In the genomic region with DNA sequence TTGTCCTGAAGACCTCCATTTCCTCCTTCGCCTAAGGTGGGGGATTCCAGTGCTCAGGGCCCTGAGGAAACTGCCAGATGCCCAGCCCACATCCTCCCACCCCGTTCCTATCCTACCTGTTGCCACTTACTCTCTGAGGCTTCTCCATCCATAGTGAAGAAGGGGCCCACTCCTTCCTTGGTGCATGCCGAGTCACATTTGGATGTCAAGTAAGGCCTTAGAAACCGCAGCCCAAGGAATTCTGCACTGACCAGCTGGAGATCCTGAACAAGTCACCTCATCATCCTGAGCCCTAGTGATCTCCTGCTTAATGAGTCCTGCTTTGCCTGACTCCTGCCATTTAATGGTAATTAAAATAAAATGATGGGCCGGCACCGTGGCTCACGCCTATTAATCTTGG, we compare ENCODE assay signal across 12 cellular contexts. TPM values are rescaled to one million over a fixed set of nuclear protein-coding genes. Genes with fewer than 3 reads are reported as not detected.
DNase-seq lines count a peak whose midpoint lies in the region; ATAC-seq and TF ChIP-seq lines count a peak whose summit lies in the region.
"Had no signal": no experiment of that assay in that cellular context is flagged by ENCODE, and none has a peak within 500 bp of the region (broad histone marks: within the 10 kb centered on the region; RNA-seq: fewer than 3 reads in every experiment).

No MANE protein-coding gene starts in this region.

- no peaks in the 10 kb centered on the region for H3K9me3 Mint-ChIP-seq in CD4-positive, CD25-positive, alpha-beta regulatory T cell
- no peaks in the 10 kb centered on the region for H3K9me3 Mint-ChIP-seq in GM23338
- H3K9me3 Mint-ChIP-seq in activated CD8-positive, alpha-beta T cell treated with anti-CD3 and anti-CD28 coated beads, Interleukin-2, amount 10 ng/mL, durations not matched to agents 7 days and 5 days (ENCODE audit: insufficient read depth), result no peaks in the 10 kb centered on the region

- H3K27ac Mint-ChIP-seq in CD4-positive, CD25-positive, alpha-beta regulatory T cell, result peak overlapping the region in 2 of 3 donors; percentile 75 to 89
- no peak overlapping the region for H3K27ac Mint-ChIP-seq in GM23338
- H3K27ac Mint-ChIP-seq in activated CD8-positive, alpha-beta T cell treated with anti-CD3 and anti-CD28 coated beads, Interleukin-2, amount 10 ng/mL, durations not matched to agents 7 days and 5 days, result peak overlapping the region; percentile 62

- H3K9me2 ChIP-seq in GM23338 (ENCODE audit: insufficient read depth), result no peaks in the 10 kb centered on the region

- ATAC-seq in CD4-positive, CD25-positive, alpha-beta regulatory T cell (ENCODE audit: low read depth in 2 of 2), result no peak
- ATAC-seq in GM23338, result no peak
- no peak for ATAC-seq in activated CD8-positive, alpha-beta T cell treated with anti-CD3 and anti-CD28 coated beads, Interleukin-2, amount 10 ng/mL, durations not matched to agents 7 days and 5 days

- no peak overlapping the region for H3K4me3 ChIP-seq in CD4-positive, CD25-positive, alpha-beta regulatory T cell (ENCODE audit: low read depth, low read length)
- H3K4me3 ChIP-seq in GM23338, result no peak overlapping the region
- no peak overlapping the region for H3K4me3 ChIP-seq in breast epithelium
- H3K4me3 ChIP-seq: prostate gland had no signal

- no peaks in the 10 kb centered on the region for H3K27me3 Mint-ChIP-seq in CD4-positive, CD25-positive, alpha-beta regulatory T cell
- peaks cover 3% of the 10 kb centered on the region for H3K27me3 Mint-ChIP-seq in GM23338 (ENCODE audit: insufficient read depth, low read depth, poor library complexity)
- H3K27me3 Mint-ChIP-seq in activated CD8-positive, alpha-beta T cell treated with anti-CD3 and anti-CD28 coated beads, Interleukin-2, amount 10 ng/mL, durations not matched to agents 7 days and 5 days (ENCODE audit: low read depth), result peaks cover 7% of the 10 kb centered on the region

- peak overlapping the region; percentile 88 for H3K27ac ChIP-seq in CD4-positive, CD25-positive, alpha-beta regulatory T cell (ENCODE audit: insufficient read depth, low read length, poor library complexity, severe bottlenecking)
- no peak overlapping the region for H3K27ac ChIP-seq in GM23338 (ENCODE audit: low read depth)
- no peak overlapping the region for H3K27ac ChIP-seq in breast epithelium
- H3K27ac ChIP-seq: prostate gland, VCaP had no signal

- no peaks in the 10 kb centered on the region for H3F3A ChIP-seq in GM23338 (replicated peaks; ENCODE audit: low read depth)

- TF ChIP-seq CTCF in GM23338 (conservative IDR thresholded peaks at IDR 0.05; ENCODE audit: low read depth in 2 of 2) (no peak), breast epithelium (IDR thresholded peaks at IDR 0.05) (no peak)

- H3K79me2 ChIP-seq in GM23338 (replicated peaks; ENCODE audit: insufficient read depth), result no peaks in the 10 kb centered on the region

- no peak for DNase-seq in CD4-positive, CD25-positive, alpha-beta regulatory T cell
- DNase-seq in GM23338 (ENCODE audit: low spot score), result no peak
- no peak for DNase-seq in activated CD8-positive, alpha-beta T cell treated with anti-CD3 and anti-CD28 coated beads, Interleukin-2, amount 10 ng/mL, durations not matched to agents 7 days and 5 days
- DNase-seq in myocyte (ENCODE audit: low read depth), result peak; percentile 72
- no peak for DNase-seq in GDM1 (lab: John Stamatoyannopoulos, UW)
- DNase-seq in breast epithelium (ENCODE audit: low spot score in 2 of 2), result no peak
- no peak for DNase-seq in stimulated activated CD4-positive, alpha-beta T cell treated with anti-CD3 and anti-CD28 coated beads, Interleukin-1b, Interleukin-23, amount 100 ng/mL, for 48 hours
- no peak for DNase-seq in SKM-1 (lab: John Stamatoyannopoulos, UW; ENCODE audit: unreplicated experiment)
- DNase-seq: NCI-H526, SHP77 had no signal

- H3K4me1 Mint-ChIP-seq in CD4-positive, CD25-positive, alpha-beta regulatory T cell, result peaks cover 19 to 63% (median 40%) of the 10 kb centered on the region in 4 donors
- peaks cover 4% of the 10 kb centered on the region for H3K4me1 Mint-ChIP-seq in GM23338
- peaks cover 60% of the 10 kb centered on the region for H3K4me1 Mint-ChIP-seq in activated CD8-positive, alpha-beta T cell treated with anti-CD3 and anti-CD28 coated beads, Interleukin-2, amount 10 ng/mL, durations not matched to agents 7 days and 5 days (ENCODE audit: low read depth)

- H2AFZ ChIP-seq in GM23338, result peak overlapping the region; percentile 56; the same call in 1 of the 2 replicates

- no peaks in the 10 kb centered on the region for H3K36me3 ChIP-seq in CD4-positive, CD25-positive, alpha-beta regulatory T cell (ENCODE audit: control insufficient read depth, insufficient read depth, low read length)
- H3K36me3 ChIP-seq in GM23338 (ENCODE audit: insufficient read depth), result no peaks in the 10 kb centered on the region
- H3K36me3 ChIP-seq in breast epithelium, result no peaks in the 10 kb centered on the region
- H3K36me3 ChIP-seq: prostate gland had no signal

- H3K4me3 Mint-ChIP-seq in CD4-positive, CD25-positive, alpha-beta regulatory T cell, result peak overlapping the region in 3 of 4 donors; percentile 21 to 95 (median 73)
- no peak overlapping the region for H3K4me3 Mint-ChIP-seq in GM23338
- no peak overlapping the region for H3K4me3 Mint-ChIP-seq in activated CD8-positive, alpha-beta T cell treated with anti-CD3 and anti-CD28 coated beads, Interleukin-2, amount 10 ng/mL, durations not matched to agents 7 days and 5 days

- H3K36me3 Mint-ChIP-seq in CD4-positive, CD25-positive, alpha-beta regulatory T cell, result no peaks in the 10 kb centered on the region
- H3K36me3 Mint-ChIP-seq in GM23338 (ENCODE audit: low read depth), result no peaks in the 10 kb centered on the region
- peaks cover 4% of the 10 kb centered on the region for H3K36me3 Mint-ChIP-seq in activated CD8-positive, alpha-beta T cell treated with anti-CD3 and anti-CD28 coated beads, Interleukin-2, amount 10 ng/mL, durations not matched to agents 7 days and 5 days (ENCODE audit: low read depth)

- CTCF ChIA-PET in activated CD8-positive, alpha-beta T cell treated with anti-CD3 and anti-CD28 coated beads, Interleukin-2, amount 10 ng/mL, durations not matched to agents 7 days and 5 days (lab: Charles Lee), result interaction anchor here (0.8 to 10.8 kb wide), 6 partner anchors 8 to 77 kb away, joined by 3 to 98 read pairs (median 3); no protein-coding TSS in a partner anchor

- no peaks in the 10 kb centered on the region for H3K27me3 ChIP-seq in CD4-positive, CD25-positive, alpha-beta regulatory T cell (ENCODE audit: control insufficient read depth, insufficient read depth, low read length)
- H3K27me3 ChIP-seq in GM23338 (ENCODE audit: insufficient read depth) (no peaks in the 10 kb centered on the region), breast epithelium (no peaks in the 10 kb centered on the region)

- intact Hi-C loops in breast epithelium (cut with DNase I; ENCODE audit: low total_unique reads), result no loop called here

- no peaks in the 10 kb centered on the region for H3K9me3 ChIP-seq in CD4-positive, CD25-positive, alpha-beta regulatory T cell (ENCODE audit: control insufficient read depth in 2 of 2, low read length in 2 of 2)
- H3K9me3 ChIP-seq in breast epithelium, result no peaks in the 10 kb centered on the region
- H3K9me3 ChIP-seq: prostate gland had no signal

- TF ChIP-seq POLR2A in breast epithelium (IDR thresholded peaks at IDR 0.05), result no peak

- H4K20me1 ChIP-seq in GM23338 (replicated peaks; ENCODE audit: insufficient read depth), result no peaks in the 10 kb centered on the region

- POLR2A ChIA-PET in activated CD8-positive, alpha-beta T cell treated with anti-CD3 and anti-CD28 coated beads, Interleukin-2, amount 10 ng/mL, durations not matched to agents 7 days and 5 days (lab: Charles Lee), result interaction anchor here (1.0 to 4.5 kb wide), 5 partner anchors 9 to 126 kb away, joined by 3 to 15 read pairs (median 3); no protein-coding TSS in a partner anchor

- H3K4me2 ChIP-seq in GM23338, result no peak overlapping the region

- H3K4me1 ChIP-seq in CD4-positive, CD25-positive, alpha-beta regulatory T cell (ENCODE audit: control insufficient read depth, insufficient read depth, low read length, poor library complexity, severe bottlenecking), result peaks cover 51% of the 10 kb centered on the region
- no peaks in the 10 kb centered on the region; the same call in 1 of the 2 replicates for H3K4me1 ChIP-seq in GM23338 (ENCODE audit: insufficient read depth)
- H3K4me1 ChIP-seq in breast epithelium, result peaks cover 0 to 10% of the 10 kb centered on the region in 2 donors
- H3K4me1 ChIP-seq: prostate gland had no signal

TF ChIP-seq in GM23338, 12 proteins besides CTCF, POLR2A, EP300 and RAD21:
- TF ChIP-seq NANOG (IDR thresholded peaks at IDR 0.05; ENCODE audit: borderline replicate concordance) (no peak), EZH2 (IDR thresholded peaks at IDR 0.05; ENCODE audit: low read depth, unreplicated experiment) (no peak), ZNF114 (CRISPR knock-in tag; IDR thresholded peaks at IDR 0.05) (no peak)
- TF ChIP-seq, protein P1, sequence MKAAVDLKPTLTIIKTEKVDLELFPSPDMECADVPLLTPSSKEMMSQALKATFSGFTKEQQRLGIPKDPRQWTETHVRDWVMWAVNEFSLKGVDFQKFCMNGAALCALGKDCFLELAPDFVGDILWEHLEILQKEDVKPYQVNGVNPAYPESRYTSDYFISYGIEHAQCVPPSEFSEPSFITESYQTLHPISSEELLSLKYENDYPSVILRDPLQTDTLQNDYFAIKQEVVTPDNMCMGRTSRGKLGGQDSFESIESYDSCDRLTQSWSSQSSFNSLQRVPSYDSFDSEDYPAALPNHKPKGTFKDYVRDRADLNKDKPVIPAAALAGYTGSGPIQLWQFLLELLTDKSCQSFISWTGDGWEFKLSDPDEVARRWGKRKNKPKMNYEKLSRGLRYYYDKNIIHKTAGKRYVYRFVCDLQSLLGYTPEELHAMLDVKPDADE (IDR thresholded peaks at IDR 0.05), result no peak

RNA-seq across cellular contexts. Expression of a gene that starts 6.6 kb away (rescaled TPM):
- total RNA-seq in CD4-positive, CD25-positive, alpha-beta regulatory T cell, result 259 TPM
- 10 to 100 TPM; 46.9 to 71.5 (median 59.8) TPM for polyA plus RNA-seq in CD4-positive, CD25-positive, alpha-beta regulatory T cell
- 29.6 and 35.8 TPM in 2 replicates for total RNA-seq in GM23338 (2014; rRNA removed; shearing (Covaris generic))
- polyA plus RNA-seq in GM23338 (2016; fragmentation: Nextera tagmentation; extraction: Ambion mirVana), result 10.3 and 12.2 TPM in 2 replicates
- 100 to 1,000 TPM; 132 to 138 TPM for total RNA-seq in activated CD8-positive, alpha-beta T cell treated with anti-CD3 and anti-CD28 coated beads, Interleukin-2, amount 10 ng/mL, durations not matched to agents 7 days and 5 days
- total RNA-seq in myocyte, result 213 and 269 TPM in 2 replicates
- 153 TPM for polyA plus RNA-seq in myocyte (2012)
- total RNA-seq in breast epithelium, result 100 to 1,000 TPM in 1 of 3 donors, 10 to 100 TPM in 2; 65.3 to 221 (median 91.8) TPM

Comparison
In these comparisons a context has a peak if more than half of its experiments do, and no peak if none do; other contexts are left out.
1. H3K4me3 Mint-ChIP-seq: peak in CD4-positive, CD25-positive, alpha-beta regulatory T cell (3 of 4); none in GM23338 (single experiment) and activated CD8-positive, alpha-beta T cell treated with anti-CD3 and anti-CD28 coated beads, Interleukin-2, amount 10 ng/mL, durations not matched to agents 7 days and 5 days (single experiment).